In genomic region chr18:75097491-75098225, GRCh38 we compare ENCODE assay signal across 28 cellular contexts.
"Had no signal": no experiment of that assay in that cellular context is flagged by ENCODE, and none has a peak within 500 bp of the region (broad histone marks: within the 10 kb centered on the region; RNA-seq: fewer than 3 reads in every experiment).

No MANE protein-coding gene starts in this region.

- H3K79me2 ChIP-seq: hepatocyte had no signal

- DNase-seq: activated CD4-positive, alpha-beta memory T cell treated with anti-CD3 and anti-CD28 coated beads for 36 hours; activated CD4-positive, alpha-beta T cell treated with anti-CD3 and anti-CD28 coated beads, Interleukin-2, amount 10 ng/mL, durations not matched to agents 24 days and 14 days; activated CD4-positive, CD25-positive, alpha-beta regulatory T cell treated with anti-CD3 and anti-CD28 coated beads, Interleukin-2, amount 50 U/mL, for 72 hours; activated naive CD4-positive, alpha-beta T cell treated with anti-CD3 and anti-CD28 coated beads for 36 hours; activated naive CD8-positive, alpha-beta T cell treated with anti-CD3 and anti-CD28 coated beads for 36 hours; activated T-cell treated with anti-CD3 and anti-CD28 coated beads for 4 hours; activated T-cell treated with anti-CD3 and anti-CD28 coated beads, Interleukin-2, amount 50 U/mL, for 72 hours; cerebellar nuclear complex; colonic mucosa; dorsolateral prefrontal cortex; effector memory CD8-positive, alpha-beta T cell; erythroblast; left colon; naive thymus-derived CD8-positive, alpha-beta T cell; stimulated activated CD4-positive, alpha-beta T cell treated with anti-CD3 and anti-CD28 coated beads, Interleukin-4, amount 100 ng/mL, for 4 hours; stimulated activated naive CD4-positive, alpha-beta T cell; T-helper 17 cell; T1000; trophoblast cell had no signal

- H3K27me3 ChIP-seq: adrenal gland, ascending aorta, cardiac muscle cell, colonic mucosa, dorsolateral prefrontal cortex, gastroesophageal sphincter, hepatocyte had no signal

- H3K36me3 ChIP-seq: adrenal gland, ascending aorta, cardiac muscle cell, colonic mucosa, gastroesophageal sphincter, thoracic aorta had no signal

- ATAC-seq: activated T-cell treated with anti-CD3 and anti-CD28 coated beads, Interleukin-2, amount 50 U/mL, for 72 hours; effector memory CD8-positive, alpha-beta T cell; gastroesophageal sphincter; left colon; naive thymus-derived CD8-positive, alpha-beta T cell; sciatic nerve; SK-N-SH treated with all-trans-retinoic acid at 6 μM for 48 hours; T-helper 17 cell had no signal

- H3K4me1 ChIP-seq: adrenal gland, ascending aorta, colonic mucosa, gastroesophageal sphincter had no signal

- H3K9me3 ChIP-seq: adrenal gland, colonic mucosa, thoracic aorta had no signal

- H3K4me2 ChIP-seq: hepatocyte had no signal

- H3K27ac ChIP-seq: adrenal gland, ascending aorta, cardiac muscle cell, colonic mucosa, dorsolateral prefrontal cortex, gastroesophageal sphincter, hepatocyte, skin epidermis, thoracic aorta had no signal

- H3K4me3 ChIP-seq: adrenal gland, ascending aorta, cardiac muscle cell, colonic mucosa, dorsolateral prefrontal cortex, gastroesophageal sphincter, hepatocyte, skin epidermis, thoracic aorta had no signal
